ENCODE assay signal across 2 cellular contexts in genomic region chr7:153061913-153062528, GRCh38.
TF ChIP-seq lines count a peak whose summit lies in the region.

No MANE protein-coding gene starts in this region.

TF ChIP-seq in SK-N-SH, 30 proteins besides CTCF, POLR2A, EP300 and RAD21 (continued from another document):
- peak; percentile 82 for TF ChIP-seq REST (IDR thresholded peaks at IDR 0.05; ENCODE audit: low read depth, low read length)
TF ChIP-seq in SK-N-SH: peak in this region for 1.

TF ChIP-seq in SK-N-SH treated with all-trans-retinoic acid at 6 μM for 48 hours, 23 proteins besides CTCF, POLR2A, EP300 and RAD21 (continued from another document):
- no peak for TF ChIP-seq CREB5 (CRISPR knock-in tag; IDR thresholded peaks at IDR 0.05; ENCODE audit: low read depth)
- no peak for TF ChIP-seq ZFP30 (CRISPR knock-in tag; IDR thresholded peaks at IDR 0.05)
- no peak for TF ChIP-seq CSDC2 (CRISPR knock-in tag; IDR thresholded peaks at IDR 0.05)
- no peak for TF ChIP-seq GLIS3 (CRISPR knock-in tag; IDR thresholded peaks at IDR 0.05)
- no peak for TF ChIP-seq SNAI2 (CRISPR knock-in tag; IDR thresholded peaks at IDR 0.05)
- no peak for TF ChIP-seq ESRRG (CRISPR knock-in tag; IDR thresholded peaks at IDR 0.05)
- no peak for TF ChIP-seq OSR1 (CRISPR knock-in tag; IDR thresholded peaks at IDR 0.05)
- no peak for TF ChIP-seq POU6F1 (CRISPR knock-in tag; IDR thresholded peaks at IDR 0.05; ENCODE audit: borderline replicate concordance, low read depth)
- TF ChIP-seq ZNF70 (CRISPR knock-in tag; IDR thresholded peaks at IDR 0.05) = no peak
- no peak for TF ChIP-seq TOX (CRISPR knock-in tag; IDR thresholded peaks at IDR 0.05; ENCODE audit: borderline replicate concordance)
- TF ChIP-seq ZC3H10 (CRISPR knock-in tag; IDR thresholded peaks at IDR 0.05) = no peak
- TF ChIP-seq PATZ1 (CRISPR knock-in tag; IDR thresholded peaks at IDR 0.05; ENCODE audit: borderline replicate concordance) = no peak
- no peak for TF ChIP-seq CSRNP3 (CRISPR knock-in tag; IDR thresholded peaks at IDR 0.05)
- no peak for TF ChIP-seq RARB (CRISPR knock-in tag; IDR thresholded peaks at IDR 0.05)
- TF ChIP-seq TCF4 (CRISPR knock-in tag; IDR thresholded peaks at IDR 0.05; ENCODE audit: borderline replicate concordance) = no peak
- no peak for TF ChIP-seq ARNTL (CRISPR knock-in tag; IDR thresholded peaks at IDR 0.05; ENCODE audit: borderline replicate concordance, low read depth)
- no peak for TF ChIP-seq ZFP3 (CRISPR knock-in tag; IDR thresholded peaks at IDR 0.05)
- TF ChIP-seq ZNF8 (CRISPR knock-in tag; IDR thresholded peaks at IDR 0.05) = no peak
- no peak for TF ChIP-seq TSHZ2 (CRISPR knock-in tag; IDR thresholded peaks at IDR 0.05)
